ENCODE assay signal across 8 cellular contexts in genomic region chr12:81329088-81329487, GRCh38.
DNase-seq lines count a peak whose midpoint lies in the region; ATAC-seq and TF ChIP-seq lines count a peak whose summit lies in the region.

No MANE protein-coding gene starts in this region.

- H3K9me2 ChIP-seq in GM23338 (ENCODE audit: insufficient read depth) (peaks cover 3% of the 10 kb centered on the region; the same call in 1 of the 2 replicates), MM.1S (replicated peaks; ENCODE audit: insufficient read depth, low read length) (no peaks in the 10 kb centered on the region)

- H3F3A ChIP-seq in GM23338 (replicated peaks; ENCODE audit: low read depth), result no peaks in the 10 kb centered on the region
- H3F3A ChIP-seq in MM.1S (ENCODE audit: insufficient read depth, low read length), result no peaks in the 10 kb centered on the region

- DNase-seq in GM10266 (ENCODE audit: extremely low spot score) (peak; percentile 3), GM23338 (ENCODE audit: low spot score) (peak; percentile 88), MM.1S (peak; percentile 35), fibroblast of the aortic adventitia (ENCODE audit: low read depth) (peak; percentile 1), NCI-H510A treated with DMSO at 0.1 percent for 48 hours (lab: John Stamatoyannopoulos, UW) (no peak), anterior cingulate cortex (lab: John Stamatoyannopoulos, UW) (no peak), GDM1 (lab: John Stamatoyannopoulos, UW) (no peak), G401 (ENCODE audit: low spot score) (no peak)

- H3K9ac ChIP-seq in MM.1S (ENCODE audit: low read length), result no peak overlapping the region

- TF ChIP-seq CTCF in GM10266 (IDR thresholded peaks at IDR 0.05; ENCODE audit: control insufficient read depth, insufficient read depth, low read depth, missing control alignments) (peak; percentile 38), GM23338 (conservative IDR thresholded peaks at IDR 0.05; ENCODE audit: low read depth in 2 of 2) (peak; percentile 67 to 69), MM.1S (IDR thresholded peaks at IDR 0.05; ENCODE audit: low read length) (peak; percentile 53), fibroblast of the aortic adventitia (IDR thresholded peaks at IDR 0.05; ENCODE audit: insufficient read depth, low read length) (peak; percentile 32)

- H3K36me3 ChIP-seq in GM23338 (ENCODE audit: insufficient read depth) (no peaks in the 10 kb centered on the region), MM.1S (replicated peaks; ENCODE audit: insufficient read depth, low read length) (no peaks in the 10 kb centered on the region)

- no peaks in the 10 kb centered on the region for H3K9me3 Mint-ChIP-seq in GM23338

- H4K20me1 ChIP-seq in GM23338 (replicated peaks; ENCODE audit: insufficient read depth), result no peaks in the 10 kb centered on the region
- H4K20me1 ChIP-seq in MM.1S (ENCODE audit: insufficient read depth, low read length), result no peaks in the 10 kb centered on the region

- H3K27ac Mint-ChIP-seq in GM23338, result no peak overlapping the region

- H3K4me1 ChIP-seq in GM23338 (ENCODE audit: insufficient read depth), result no peaks in the 10 kb centered on the region
- H3K4me1 ChIP-seq in MM.1S (ENCODE audit: low read length), result no peaks in the 10 kb centered on the region

- H3K4me3 ChIP-seq in GM23338 (no peak overlapping the region), MM.1S (ENCODE audit: low read length) (no peak overlapping the region), fibroblast of the aortic adventitia (ENCODE audit: low read depth, low read length) (no peak overlapping the region)

- H3K9me3 ChIP-seq in MM.1S (replicated peaks; ENCODE audit: insufficient read depth, low read length), result no peaks in the 10 kb centered on the region

- no peaks in the 10 kb centered on the region for H3K36me3 Mint-ChIP-seq in GM23338 (ENCODE audit: low read depth)

- H3K4me1 Mint-ChIP-seq in GM23338, result peaks cover 6% of the 10 kb centered on the region

- peak; percentile 78 for ATAC-seq in GM23338

- H2AFZ ChIP-seq in GM23338, result 0 out of 2 replicates have a peak overlapping the region, but pooled peaks have one; percentile 66
- H2AFZ ChIP-seq in MM.1S (ENCODE audit: low read length), result no peak overlapping the region

- H3K27me3 ChIP-seq in GM23338 (ENCODE audit: insufficient read depth) (no peaks in the 10 kb centered on the region), MM.1S (replicated peaks; ENCODE audit: insufficient read depth, low read length) (no peaks in the 10 kb centered on the region)

- no peak overlapping the region for H3K4me2 ChIP-seq in GM23338
- H3K4me2 ChIP-seq in MM.1S (ENCODE audit: low read depth, low read length), result no peak overlapping the region

- H3K27me3 Mint-ChIP-seq in GM23338 (ENCODE audit: insufficient read depth, low read depth, poor library complexity), result no peaks in the 10 kb centered on the region

- H3K27ac ChIP-seq in GM23338 (ENCODE audit: low read depth) (no peak overlapping the region), MM.1S (ENCODE audit: low read length) (no peak overlapping the region)

- H3K4me3 Mint-ChIP-seq in GM23338, result no peak overlapping the region

- H3K79me2 ChIP-seq in GM23338 (replicated peaks; ENCODE audit: insufficient read depth) (no peaks in the 10 kb centered on the region), MM.1S (ENCODE audit: low read length) (no peaks in the 10 kb centered on the region)

- in situ Hi-C loops in G401 (cut with HindIII; ENCODE audit: low sequenced_read_pairs), result no loop called here

TF ChIP-seq in GM23338, 12 proteins besides CTCF, POLR2A, EP300 and RAD21:
- TF ChIP-seq JUNB (IDR thresholded peaks at IDR 0.05; ENCODE audit: unreplicated experiment) (no peak), ETS1 (IDR thresholded peaks at IDR 0.05) (no peak), STAT1 (IDR thresholded peaks at IDR 0.05; ENCODE audit: unreplicated experiment) (no peak), CREB1 (CRISPR knock-in tag; IDR thresholded peaks at IDR 0.05; ENCODE audit: low read depth) (no peak), NANOG (IDR thresholded peaks at IDR 0.05; ENCODE audit: borderline replicate concordance) (no peak), ZNF331 (CRISPR knock-in tag; IDR thresholded peaks at IDR 0.05; ENCODE audit: low read depth) (no peak), ZNF114 (CRISPR knock-in tag; IDR thresholded peaks at IDR 0.05) (no peak)

Comparison
In these comparisons a context has a peak if more than half of its experiments do, and no peak if none do; other contexts are left out.
1. DNase-seq: peak in GM10266 (single experiment), GM23338 (single experiment), MM.1S (single experiment) and fibroblast of the aortic adventitia (single experiment); none in NCI-H510A treated with DMSO at 0.1 percent for 48 hours (single experiment), anterior cingulate cortex (0 of 58), GDM1 (single experiment) and G401 (single experiment).
2. Peak in every context shown above with its lines, with median percentiles within 50 percentile points of each other: CTCF ChIP-seq.